In genomic region chr11:78981153-78981552, GRCh38 we compare ENCODE assay signal across 26 cellular contexts.
"Had no signal": no experiment of that assay in that cellular context is flagged by ENCODE, and none has a peak within 500 bp of the region (broad histone marks: within the 10 kb centered on the region; RNA-seq: fewer than 3 reads in every experiment).

No MANE protein-coding gene starts in this region.

- H3K27ac ChIP-seq: brain microvascular endothelial cell, coronary artery, dorsolateral prefrontal cortex, WERI-Rb-1 had no signal

- H3K36me3 ChIP-seq: brain microvascular endothelial cell, WERI-Rb-1 had no signal

- H3K4me3 ChIP-seq: coronary artery, dorsolateral prefrontal cortex had no signal

- ATAC-seq: activated CD4-positive, CD25-positive, alpha-beta regulatory T cell treated with anti-CD3 and anti-CD28 coated beads, Interleukin-2, amount 50 U/mL, for 24 hours; activated CD8-positive, alpha-beta T cell treated with anti-CD3 and anti-CD28 coated beads for 36 hours; activated T-cell treated with anti-CD3 and anti-CD28 coated beads, Interleukin-2, amount 50 U/mL, for 4 hours; activated T-helper 17 cell treated with anti-CD3 and anti-CD28 coated beads, Interleukin-2, amount 50 U/mL, for 72 hours; esophagus mucosa; T-helper 17 cell had no signal

- DNase-seq: activated B cell treated with CpG ODN at 0.5 μM for 24 hours; activated CD4-positive, alpha-beta T cell treated with anti-CD3 and anti-CD28 coated beads for 48 hours; activated CD4-positive, alpha-beta T cell treated with anti-CD3 and anti-CD28 coated beads, Interleukin-2, amount 50 U/mL, for 1 hour; activated CD4-positive, alpha-beta T cell treated with anti-CD3 and anti-CD28 coated beads, Interleukin-2, amount 50 U/mL, for 48 hours; activated CD8-positive, alpha-beta memory T cell treated with anti-CD3 and anti-CD28 coated beads for 24 hours; activated CD8-positive, alpha-beta T cell treated with anti-CD3 and anti-CD28 coated beads for 36 hours; activated effector memory CD4-positive, alpha-beta T cell treated with Interleukin-2 at 50 U/mL for 16 hours; activated gamma-delta T cell treated with Interleukin-2 at 50 U/mL for 16 hours; activated naive CD4-positive, alpha-beta T cell treated with anti-CD3 and anti-CD28 coated beads, Interleukin-2, amount 50 U/mL, for 16 hours; activated naive CD4-positive, alpha-beta T cell treated with Interleukin-2 at 50 U/mL for 16 hours; activated T-cell treated with anti-CD3 and anti-CD28 coated beads, Interleukin-2, amount 50 U/mL, for 4 hours; amniotic stem cell; anterior cingulate cortex; brain microvascular endothelial cell; dorsolateral prefrontal cortex; effector memory CD4-positive, alpha-beta T cell; endodermal cell; foreskin fibroblast; T-helper 1 cell; T-helper 17 cell; T1000; WERI-Rb-1 had no signal

- H3K27me3 ChIP-seq: brain microvascular endothelial cell, dorsolateral prefrontal cortex had no signal
